2 cellular contexts compared by ENCODE assay signal in the genomic region with DNA sequence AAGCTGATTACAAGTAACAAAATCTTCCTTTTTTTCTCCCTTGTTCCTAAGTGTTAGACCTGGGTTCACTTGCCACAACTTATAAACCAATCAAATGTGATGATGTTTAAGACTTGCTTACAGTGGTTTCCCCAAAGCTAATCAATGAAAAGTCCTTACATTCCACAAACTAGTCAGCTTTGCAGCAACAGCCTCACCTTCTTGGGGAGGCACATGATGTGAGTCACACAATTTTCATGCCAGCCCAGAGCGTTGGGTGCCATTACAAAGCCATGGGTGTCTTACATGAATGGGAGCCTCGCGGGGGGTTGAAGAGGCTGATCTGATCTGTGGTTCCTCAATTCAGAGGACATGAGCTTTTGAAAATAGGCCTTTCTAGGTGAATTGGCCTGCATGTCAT.
TF ChIP-seq lines count a peak whose summit lies in the region.

No MANE protein-coding gene starts in this region.

TF ChIP-seq in HCT116, 20 proteins besides CTCF, POLR2A, EP300 and RAD21 (continued from another document):
- TF ChIP-seq EZH2phosphoT487 (IDR thresholded peaks at IDR 0.05; ENCODE audit: borderline replicate concordance) = no peak
- no peak for TF ChIP-seq SIN3A (IDR thresholded peaks at IDR 0.05; ENCODE audit: low read depth)
- no peak for TF ChIP-seq JUND (IDR thresholded peaks at IDR 0.05)
- no peak for TF ChIP-seq ZFX (IDR thresholded peaks at IDR 0.05)
- TF ChIP-seq, protein P1, sequence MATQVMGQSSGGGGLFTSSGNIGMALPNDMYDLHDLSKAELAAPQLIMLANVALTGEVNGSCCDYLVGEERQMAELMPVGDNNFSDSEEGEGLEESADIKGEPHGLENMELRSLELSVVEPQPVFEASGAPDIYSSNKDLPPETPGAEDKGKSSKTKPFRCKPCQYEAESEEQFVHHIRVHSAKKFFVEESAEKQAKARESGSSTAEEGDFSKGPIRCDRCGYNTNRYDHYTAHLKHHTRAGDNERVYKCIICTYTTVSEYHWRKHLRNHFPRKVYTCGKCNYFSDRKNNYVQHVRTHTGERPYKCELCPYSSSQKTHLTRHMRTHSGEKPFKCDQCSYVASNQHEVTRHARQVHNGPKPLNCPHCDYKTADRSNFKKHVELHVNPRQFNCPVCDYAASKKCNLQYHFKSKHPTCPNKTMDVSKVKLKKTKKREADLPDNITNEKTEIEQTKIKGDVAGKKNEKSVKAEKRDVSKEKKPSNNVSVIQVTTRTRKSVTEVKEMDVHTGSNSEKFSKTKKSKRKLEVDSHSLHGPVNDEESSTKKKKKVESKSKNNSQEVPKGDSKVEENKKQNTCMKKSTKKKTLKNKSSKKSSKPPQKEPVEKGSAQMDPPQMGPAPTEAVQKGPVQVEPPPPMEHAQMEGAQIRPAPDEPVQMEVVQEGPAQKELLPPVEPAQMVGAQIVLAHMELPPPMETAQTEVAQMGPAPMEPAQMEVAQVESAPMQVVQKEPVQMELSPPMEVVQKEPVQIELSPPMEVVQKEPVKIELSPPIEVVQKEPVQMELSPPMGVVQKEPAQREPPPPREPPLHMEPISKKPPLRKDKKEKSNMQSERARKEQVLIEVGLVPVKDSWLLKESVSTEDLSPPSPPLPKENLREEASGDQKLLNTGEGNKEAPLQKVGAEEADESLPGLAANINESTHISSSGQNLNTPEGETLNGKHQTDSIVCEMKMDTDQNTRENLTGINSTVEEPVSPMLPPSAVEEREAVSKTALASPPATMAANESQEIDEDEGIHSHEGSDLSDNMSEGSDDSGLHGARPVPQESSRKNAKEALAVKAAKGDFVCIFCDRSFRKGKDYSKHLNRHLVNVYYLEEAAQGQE (IDR thresholded peaks at IDR 0.05; ENCODE audit: low read depth) = no peak
- no peak for TF ChIP-seq FOSL1 (IDR thresholded peaks at IDR 0.05; ENCODE audit: low read depth)
- TF ChIP-seq, protein P2, sequence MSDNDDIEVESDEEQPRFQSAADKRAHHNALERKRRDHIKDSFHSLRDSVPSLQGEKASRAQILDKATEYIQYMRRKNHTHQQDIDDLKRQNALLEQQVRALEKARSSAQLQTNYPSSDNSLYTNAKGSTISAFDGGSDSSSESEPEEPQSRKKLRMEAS (IDR thresholded peaks at IDR 0.05) = no peak
- no peak for TF ChIP-seq EGR1 (IDR thresholded peaks at IDR 0.05; ENCODE audit: low read depth)
- no peak for TF ChIP-seq TCF7L2 (IDR thresholded peaks at IDR 0.05; ENCODE audit: borderline replicate concordance, extremely low read depth, insufficient read depth, insufficient read length)
- TF ChIP-seq, protein P3, sequence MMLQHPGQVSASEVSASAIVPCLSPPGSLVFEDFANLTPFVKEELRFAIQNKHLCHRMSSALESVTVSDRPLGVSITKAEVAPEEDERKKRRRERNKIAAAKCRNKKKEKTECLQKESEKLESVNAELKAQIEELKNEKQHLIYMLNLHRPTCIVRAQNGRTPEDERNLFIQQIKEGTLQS (IDR thresholded peaks at IDR 0.05) = no peak
- TF ChIP-seq EZH2 (IDR thresholded peaks at IDR 0.05) = no peak

TF ChIP-seq in SK-N-SH treated with all-trans-retinoic acid at 6 μM for 48 hours, 23 proteins besides CTCF, POLR2A, EP300 and RAD21 (continued from another document):
- TF ChIP-seq, protein P4, sequence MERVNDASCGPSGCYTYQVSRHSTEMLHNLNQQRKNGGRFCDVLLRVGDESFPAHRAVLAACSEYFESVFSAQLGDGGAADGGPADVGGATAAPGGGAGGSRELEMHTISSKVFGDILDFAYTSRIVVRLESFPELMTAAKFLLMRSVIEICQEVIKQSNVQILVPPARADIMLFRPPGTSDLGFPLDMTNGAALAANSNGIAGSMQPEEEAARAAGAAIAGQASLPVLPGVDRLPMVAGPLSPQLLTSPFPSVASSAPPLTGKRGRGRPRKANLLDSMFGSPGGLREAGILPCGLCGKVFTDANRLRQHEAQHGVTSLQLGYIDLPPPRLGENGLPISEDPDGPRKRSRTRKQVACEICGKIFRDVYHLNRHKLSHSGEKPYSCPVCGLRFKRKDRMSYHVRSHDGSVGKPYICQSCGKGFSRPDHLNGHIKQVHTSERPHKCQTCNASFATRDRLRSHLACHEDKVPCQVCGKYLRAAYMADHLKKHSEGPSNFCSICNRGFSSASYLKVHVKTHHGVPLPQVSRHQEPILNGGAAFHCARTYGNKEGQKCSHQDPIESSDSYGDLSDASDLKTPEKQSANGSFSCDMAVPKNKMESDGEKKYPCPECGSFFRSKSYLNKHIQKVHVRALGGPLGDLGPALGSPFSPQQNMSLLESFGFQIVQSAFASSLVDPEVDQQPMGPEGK (CRISPR knock-in tag; IDR thresholded peaks at IDR 0.05; ENCODE audit: borderline replicate concordance) = no peak
- TF ChIP-seq SNAI2 (CRISPR knock-in tag; IDR thresholded peaks at IDR 0.05) (no peak), ZNF8 (CRISPR knock-in tag; IDR thresholded peaks at IDR 0.05) (no peak), BACH2 (CRISPR knock-in tag; IDR thresholded peaks at IDR 0.05; ENCODE audit: borderline replicate concordance) (no peak), TOX (CRISPR knock-in tag; IDR thresholded peaks at IDR 0.05; ENCODE audit: borderline replicate concordance) (no peak), ESRRG (CRISPR knock-in tag; IDR thresholded peaks at IDR 0.05) (no peak), ARNTL (CRISPR knock-in tag; IDR thresholded peaks at IDR 0.05; ENCODE audit: borderline replicate concordance, low read depth) (no peak), GLIS3 (CRISPR knock-in tag; IDR thresholded peaks at IDR 0.05) (no peak), ZFP3 (CRISPR knock-in tag; IDR thresholded peaks at IDR 0.05) (no peak), ISL1 (CRISPR knock-in tag; IDR thresholded peaks at IDR 0.05) (no peak), CSDC2 (CRISPR knock-in tag; IDR thresholded peaks at IDR 0.05) (no peak), ZFP30 (CRISPR knock-in tag; IDR thresholded peaks at IDR 0.05) (no peak), OSR1 (CRISPR knock-in tag; IDR thresholded peaks at IDR 0.05) (no peak), TCF4 (CRISPR knock-in tag; IDR thresholded peaks at IDR 0.05; ENCODE audit: borderline replicate concordance) (no peak)
- TF ChIP-seq, protein P5, sequence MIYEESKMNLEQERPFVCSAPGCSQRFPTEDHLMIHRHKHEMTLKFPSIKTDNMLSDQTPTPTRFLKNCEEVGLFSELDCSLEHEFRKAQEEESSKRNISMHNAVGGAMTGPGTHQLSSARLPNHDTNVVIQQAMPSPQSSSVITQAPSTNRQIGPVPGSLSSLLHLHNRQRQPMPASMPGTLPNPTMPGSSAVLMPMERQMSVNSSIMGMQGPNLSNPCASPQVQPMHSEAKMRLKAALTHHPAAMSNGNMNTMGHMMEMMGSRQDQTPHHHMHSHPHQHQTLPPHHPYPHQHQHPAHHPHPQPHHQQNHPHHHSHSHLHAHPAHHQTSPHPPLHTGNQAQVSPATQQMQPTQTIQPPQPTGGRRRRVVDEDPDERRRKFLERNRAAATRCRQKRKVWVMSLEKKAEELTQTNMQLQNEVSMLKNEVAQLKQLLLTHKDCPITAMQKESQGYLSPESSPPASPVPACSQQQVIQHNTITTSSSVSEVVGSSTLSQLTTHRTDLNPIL (CRISPR knock-in tag; IDR thresholded peaks at IDR 0.05; ENCODE audit: low read depth) = no peak
